In genomic region chrX:47202877-47203276, GRCh38 we compare ENCODE assay signal across 33 cellular contexts.
"Had no signal": no experiment of that assay in that cellular context is flagged by ENCODE, and none has a peak within 500 bp of the region (broad histone marks: within the 10 kb centered on the region; RNA-seq: fewer than 3 reads in every experiment).

No MANE protein-coding gene starts in this region.

- H3K27me3 ChIP-seq: SJCRH30 had no signal

- H3K4me1 ChIP-seq: SJCRH30 had no signal

- H3K9me3 Mint-ChIP-seq: activated CD4-positive, alpha-beta T cell treated with anti-CD3 and anti-CD28 coated beads, Interleukin-2, amount 10 ng/mL, durations not matched to agents 24 days and 14 days; activated naive CD8-positive, alpha-beta T cell treated with anti-CD3 and anti-CD28 coated beads, Interleukin-2, amount 50 U/mL, for 24 hours; activated T-cell treated with anti-CD3 and anti-CD28 coated beads, Interleukin-2, amount 50 U/mL, for 24 hours; activated T-helper 2 cell treated with anti-CD3 and anti-CD28 coated beads, Interferon-gamma antibody, Interleukin-2, Interleukin-4, amounts not matched to agents 10 μg/mL and 5 μg/mL and 100 μg/mL, durations not matched to agents 14 hours and 24 hours and 36 hours; brain; T-helper 1 cell treated with Interleukin-12 subunit alpha and Interleukin-12 subunit beta and Interleukin-4 antibody, amounts not matched to agents 30 μg/mL and 1 μg/mL, for 36 hours; T-helper 2 cell treated with Interferon-gamma antibody and Interleukin-4, amounts not matched to agents 5 μg/mL and 100 μg/mL, for 36 hours had no signal

- ATAC-seq: activated CD8-positive, alpha-beta T cell treated with anti-CD3 and anti-CD28 coated beads, Interleukin-2, amount 10 ng/mL, durations not matched to agents 7 days and 5 days; activated naive CD8-positive, alpha-beta T cell treated with anti-CD3 and anti-CD28 coated beads, Interleukin-2, amount 50 U/mL, for 24 hours; K562; Panc1 had no signal

- H3K4me3 ChIP-seq: K562, SJCRH30, SK-N-MC had no signal

- H3K27ac ChIP-seq: SJCRH30, SK-N-MC had no signal

- DNase-seq: activated CD4-positive, alpha-beta T cell treated with anti-CD3 and anti-CD28 coated beads, Interleukin-2, amount 10 ng/mL, durations not matched to agents 24 days and 14 days; activated CD4-positive, alpha-beta T cell treated with anti-CD3 and anti-CD28 coated beads, Interleukin-2, amount 50 U/mL, for 48 hours; activated CD8-positive, alpha-beta T cell treated with anti-CD3 and anti-CD28 coated beads, Interleukin-2, amount 10 ng/mL, durations not matched to agents 7 days and 5 days; activated gamma-delta T cell; activated naive CD4-positive, alpha-beta T cell treated with Interleukin-2 at 50 U/mL for 16 hours; activated naive CD8-positive, alpha-beta T cell treated with anti-CD3 and anti-CD28 coated beads, Interleukin-2, amount 50 U/mL, for 24 hours; activated T-cell treated with anti-CD3 and anti-CD28 coated beads, Interleukin-2, amount 50 U/mL, for 24 hours; anterior cingulate cortex; central memory CD4-positive, alpha-beta T cell; NCI-H1092 treated with DMSO at 0.1 percent for 48 hours; NCI-H1417; NCI-H146; NCI-H187; NCI-H2029 treated with DMSO at 0.1 percent for 48 hours; NCI-H2107; NCI-H2171; NCI-H510A; NCI-H526; NCI-H748 treated with DMSO at 0.1 percent for 48 hours; NK-92 treated with Interleukin-12 subunit alpha and Interleukin-12 subunit beta, amount 100 ng/mL, for 24 hours; OCI-M1; SHP77; SJCRH30 had no signal

- H3K27ac Mint-ChIP-seq: activated CD4-positive, alpha-beta T cell treated with anti-CD3 and anti-CD28 coated beads, Interleukin-2, amount 10 ng/mL, durations not matched to agents 24 days and 14 days; activated CD8-positive, alpha-beta T cell treated with anti-CD3 and anti-CD28 coated beads, Interleukin-2, amount 10 ng/mL, durations not matched to agents 7 days and 5 days; activated naive CD8-positive, alpha-beta T cell; activated naive CD8-positive, alpha-beta T cell treated with anti-CD3 and anti-CD28 coated beads, Interleukin-2, amount 50 U/mL, for 24 hours; activated T-helper 2 cell treated with anti-CD3 and anti-CD28 coated beads, Interferon-gamma antibody, Interleukin-2, Interleukin-4, amounts not matched to agents 10 μg/mL and 5 μg/mL and 100 μg/mL, durations not matched to agents 14 hours and 24 hours and 36 hours; T-helper 1 cell treated with Interleukin-12 subunit alpha and Interleukin-12 subunit beta and Interleukin-4 antibody, amounts not matched to agents 30 μg/mL and 1 μg/mL, for 36 hours; T-helper 2 cell treated with Interferon-gamma antibody and Interleukin-4, amounts not matched to agents 5 μg/mL and 100 μg/mL, for 36 hours had no signal

- H3K36me3 Mint-ChIP-seq: activated naive CD8-positive, alpha-beta T cell had no signal

- FAIRE-seq: bronchial epithelial cell, K562, TTC549 had no signal

- H3K27me3 Mint-ChIP-seq: activated CD4-positive, alpha-beta T cell treated with anti-CD3 and anti-CD28 coated beads, Interleukin-2, amount 10 ng/mL, durations not matched to agents 24 days and 14 days; activated naive CD8-positive, alpha-beta T cell; activated naive CD8-positive, alpha-beta T cell treated with anti-CD3 and anti-CD28 coated beads, Interleukin-2, amount 50 U/mL, for 24 hours; activated T-cell treated with anti-CD3 and anti-CD28 coated beads, Interleukin-2, amount 50 U/mL, for 24 hours; brain had no signal

- H3K4me3 Mint-ChIP-seq: activated CD4-positive, alpha-beta T cell treated with anti-CD3 and anti-CD28 coated beads, Interleukin-2, amount 10 ng/mL, durations not matched to agents 24 days and 14 days; activated CD8-positive, alpha-beta T cell treated with anti-CD3 and anti-CD28 coated beads, Interleukin-2, amount 10 ng/mL, durations not matched to agents 7 days and 5 days; activated naive CD8-positive, alpha-beta T cell; activated naive CD8-positive, alpha-beta T cell treated with anti-CD3 and anti-CD28 coated beads, Interleukin-2, amount 50 U/mL, for 24 hours; activated T-cell treated with anti-CD3 and anti-CD28 coated beads, Interleukin-2, amount 50 U/mL, for 24 hours; brain; T-helper 1 cell treated with Interleukin-12 subunit alpha and Interleukin-12 subunit beta and Interleukin-4 antibody, amounts not matched to agents 30 μg/mL and 1 μg/mL, for 36 hours; T-helper 2 cell treated with Interferon-gamma antibody and Interleukin-4, amounts not matched to agents 5 μg/mL and 100 μg/mL, for 36 hours had no signal

- H3K9me3 ChIP-seq: SJCRH30 had no signal
